In the genomic region with DNA sequence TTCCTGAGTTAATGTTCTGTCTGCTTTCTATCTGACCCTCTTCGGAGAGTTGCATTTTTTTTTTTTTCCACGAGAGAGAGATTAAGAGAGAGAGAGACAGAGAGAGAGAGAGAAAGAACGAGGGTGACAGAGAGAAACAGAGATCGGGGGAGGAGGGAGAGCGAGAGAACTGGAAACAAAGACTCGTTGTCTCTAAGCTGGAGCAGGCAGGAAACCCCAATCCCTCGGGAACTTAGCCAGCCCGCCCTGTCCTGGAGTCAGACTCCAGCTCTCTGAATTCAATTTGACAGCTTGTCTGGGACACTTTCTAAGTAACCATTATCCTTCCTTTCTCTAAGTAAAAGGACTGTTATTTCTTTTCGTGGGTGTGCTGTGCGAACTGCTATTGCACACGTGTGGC, we compare ENCODE assay signal across 9 cellular contexts.
DNase-seq lines count a peak whose midpoint lies in the region; ATAC-seq and TF ChIP-seq lines count a peak whose summit lies in the region.
"Had no signal": no experiment of that assay in that cellular context is flagged by ENCODE, and none has a peak within 500 bp of the region (broad histone marks: within the 10 kb centered on the region; RNA-seq: fewer than 3 reads in every experiment).

No MANE protein-coding gene starts in this region.

- in situ Hi-C loops in IMR-90 (cut with MboI; ENCODE audit: low sequenced_read_pairs) = no loop called here

- H2BK120ac ChIP-seq in IMR-90 (ENCODE audit: low read depth, low read length) = no peak overlapping the region

- H3K4me1 ChIP-seq in IMR-90 (ENCODE audit: control insufficient read depth, insufficient read depth, low read length) = peaks cover 7% of the 10 kb centered on the region

- no peak overlapping the region for H3K4ac ChIP-seq in IMR-90 (ENCODE audit: low read depth, low read length)

- DNase-seq in IMR-90 (peak; percentile 70), cardiac fibroblast (ENCODE audit: low read depth in 2 of 2) (peak; percentile 63 to 90), inferior parietal cortex (ENCODE audit: extremely low spot score) (peak; percentile 65), sciatic nerve (ENCODE audit: low spot score) (peak; percentile 84), germinal center (ENCODE audit: low spot score) (no peak), NCI-H1105 (lab: John Stamatoyannopoulos, UW) (no peak)
- DNase-seq in stimulated activated CD4-positive, alpha-beta T cell treated with anti-CD3 and anti-CD28 coated beads, Interleukin-2, amount 100 ng/mL, for 48 hours = no peak
- DNase-seq: activated B cell treated with CpG ODN at 0.5 μM for 24 hours had no signal

- no peak overlapping the region for H2BK5ac ChIP-seq in IMR-90 (ENCODE audit: low read depth, low read length, poor library complexity, severe bottlenecking)

- peak overlapping the region; percentile 31 for H2AK9ac ChIP-seq in IMR-90 (replicated peaks; ENCODE audit: low read depth, low read length, poor library complexity)

- H3K4me2 ChIP-seq in IMR-90 (ENCODE audit: low read depth, low read length) = peak overlapping the region; percentile 23; the same call in 1 of the 2 replicates

- no peaks in the 10 kb centered on the region for H3K27me3 ChIP-seq in IMR-90 (ENCODE audit: control insufficient read depth, insufficient read depth, low read length)

- H3K9me3 ChIP-seq in IMR-90 (ENCODE audit: control insufficient read depth, insufficient read depth, low read length) = no peaks in the 10 kb centered on the region

- POLR2A ChIA-PET in IMR-90 (lab: Charles Lee; ENCODE audit: unreplicated experiment) = no interaction called here

- ATAC-seq in IMR-90 (ENCODE audit: low read depth) (peak; percentile 81), sciatic nerve (peak; percentile 94), GM21529 (IDR thresholded peaks at IDR 0.05; ENCODE audit: unreplicated experiment) (no peak)

- peaks cover 2% of the 10 kb centered on the region; the same call in 1 of the 2 replicates for H3K36me3 ChIP-seq in IMR-90 (ENCODE audit: control insufficient read depth, insufficient read depth, low read length)

- H4K8ac ChIP-seq in IMR-90 (ENCODE audit: low read depth in 2 of 2, low read length in 2 of 2) = peak overlapping the region in 1 of 2 experiments; percentile 35; a peak in 1 of 4 replicates

- no TSS peak for BruUV-seq in IMR-90 (replicated peaks; lab: Mats Ljungman, UMichigan)

- TF ChIP-seq CTCF in IMR-90 (conservative IDR thresholded peaks at IDR 0.05; ENCODE audit: low read depth, low read length) (no peak), cardiac fibroblast (IDR thresholded peaks at IDR 0.05; ENCODE audit: low read depth, low read length) (no peak)

- no peak overlapping the region for H4K91ac ChIP-seq in IMR-90 (ENCODE audit: insufficient read depth, low read depth, low read length)

- peak overlapping the region; percentile 77 for H3K23ac ChIP-seq in IMR-90 (ENCODE audit: low read depth, low read length)

- dilution Hi-C loops in IMR-90 (cut with HindIII; ENCODE audit: low sequenced_read_pairs, unreplicated experiment) = no loop called here

- CTCF ChIA-PET in IMR-90 (lab: Yijun Ruan, JAX) = interaction anchor here (0.7 to 1.2 kb wide), 2 partner anchors 632 to 1342 kb away, joined by 3 read pairs; no protein-coding TSS in a partner anchor

- H4K20me1 ChIP-seq in IMR-90 (ENCODE audit: insufficient read depth, low read length) = no peaks in the 10 kb centered on the region

- 0 out of 2 replicates have a peak overlapping the region, but pooled peaks have one; percentile 9 for H2BK20ac ChIP-seq in IMR-90 (ENCODE audit: low read depth, low read length)

- H3K14ac ChIP-seq in IMR-90 (replicated peaks; ENCODE audit: low read depth, low read length) = peak overlapping the region; percentile 23; the same call in 1 of the 2 replicates

- no peaks in the 10 kb centered on the region; a peak in 1 of 4 replicates for H3K79me1 ChIP-seq in IMR-90 (ENCODE audit: low read depth in 1 of 2, low read length in 2 of 2)

- no peak overlapping the region for H2BK15ac ChIP-seq in IMR-90 (ENCODE audit: low read depth, low read length)

- H3K18ac ChIP-seq in IMR-90 (ENCODE audit: low read depth, low read length) = no peak overlapping the region

- no peaks in the 10 kb centered on the region; the same call in 1 of the 2 replicates for H3K9me1 ChIP-seq in IMR-90 (ENCODE audit: insufficient read depth, low read length)

- no peak overlapping the region for H3K27ac ChIP-seq in IMR-90 (ENCODE audit: insufficient read depth, low read length)

- TF ChIP-seq POLR2A in IMR-90 (IDR thresholded peaks at IDR 0.05; ENCODE audit: low read depth, low read length) = no peak

- H3K56ac ChIP-seq in IMR-90 (ENCODE audit: extremely low read depth, insufficient read depth, low read length) = no peak overlapping the region

- no peak overlapping the region for H2AK5ac ChIP-seq in IMR-90 (ENCODE audit: low read depth, low read length)

- H3K9ac ChIP-seq in IMR-90 (ENCODE audit: low read depth, low read length) = no peak overlapping the region

- no CpG with 5 or more reads among the region's 11 CpGs for WGBS in IMR-90 (ENCODE audit: extremely low coverage in 2 of 2, insufficient read length in 1 of 2), 2 experiments

- H3K4me3 ChIP-seq in IMR-90 (ENCODE audit: insufficient read depth, low read depth, low read length) (no peak overlapping the region), cardiac fibroblast (replicated peaks in 1 of 2; ENCODE audit: low read depth in 2 of 2, low read length in 2 of 2) (no peak overlapping the region)

- peak overlapping the region; percentile 65 for H2AFZ ChIP-seq in IMR-90 (replicated peaks; ENCODE audit: low read length, poor library complexity)

- no peak for TF ChIP-seq RAD21 in IMR-90 (IDR thresholded peaks at IDR 0.05; ENCODE audit: low read length)

- no peak overlapping the region for H4K5ac ChIP-seq in IMR-90 (ENCODE audit: low read depth, low read length)

- intact Hi-C loops in IMR-90 (cut with micrococcal nuclease) = no loop called here
- intact Hi-C loops in sciatic nerve (cut with DNase I) = no loop called here

TF ChIP-seq in IMR-90, 13 proteins besides CTCF, POLR2A, EP300 and RAD21:
- peak; percentile 14; the same call in 1 of the 2 replicates for TF ChIP-seq MAZ (IDR thresholded peaks at IDR 0.05; ENCODE audit: borderline replicate concordance, low read depth, low read length)
- TF ChIP-seq, protein P1, sequence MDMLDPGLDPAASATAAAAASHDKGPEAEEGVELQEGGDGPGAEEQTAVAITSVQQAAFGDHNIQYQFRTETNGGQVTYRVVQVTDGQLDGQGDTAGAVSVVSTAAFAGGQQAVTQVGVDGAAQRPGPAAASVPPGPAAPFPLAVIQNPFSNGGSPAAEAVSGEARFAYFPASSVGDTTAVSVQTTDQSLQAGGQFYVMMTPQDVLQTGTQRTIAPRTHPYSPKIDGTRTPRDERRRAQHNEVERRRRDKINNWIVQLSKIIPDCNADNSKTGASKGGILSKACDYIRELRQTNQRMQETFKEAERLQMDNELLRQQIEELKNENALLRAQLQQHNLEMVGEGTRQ (IDR thresholded peaks at IDR 0.05; ENCODE audit: low read depth, low read length) = no peak

Comparison
In these comparisons a context has a peak if more than half of its experiments do, and no peak if none do; other contexts are left out.
1. DNase-seq: peak in IMR-90 (single experiment), cardiac fibroblast (2 of 2), inferior parietal cortex (single experiment) and sciatic nerve (single experiment); none in germinal center (single experiment), stimulated activated CD4-positive, alpha-beta T cell treated with anti-CD3 and anti-CD28 coated beads, Interleukin-2, amount 100 ng/mL, for 48 hours (0 of 2) and NCI-H1105 (single experiment).